In genomic region chr21:46633561-46633960, GRCh38 we compare ENCODE assay signal across 2 cellular contexts.
TF ChIP-seq lines count a peak whose summit lies in the region.

No MANE protein-coding gene starts in this region.

TF ChIP-seq in IMR-90, 13 proteins besides CTCF, POLR2A, EP300 and RAD21:
- TF ChIP-seq MAZ (IDR thresholded peaks at IDR 0.05; ENCODE audit: borderline replicate concordance, low read depth, low read length) (no peak), MAFK (IDR thresholded peaks at IDR 0.05; ENCODE audit: low read depth, low read length) (no peak), RFX5 (IDR thresholded peaks at IDR 0.05; ENCODE audit: low read depth, low read length) (no peak), CHD1 (IDR thresholded peaks at IDR 0.05; ENCODE audit: low read depth, low read length) (no peak), BHLHE40 (IDR thresholded peaks at IDR 0.05; ENCODE audit: low read depth, low read length) (no peak), CEBPB (IDR thresholded peaks at IDR 0.05; ENCODE audit: low read depth, low read length) (no peak), MXI1 (IDR thresholded peaks at IDR 0.05; ENCODE audit: borderline replicate concordance, low read depth, low read length) (no peak), USF2 (IDR thresholded peaks at IDR 0.05; ENCODE audit: low read depth, low read length) (no peak), ELK1 (IDR thresholded peaks at IDR 0.05; ENCODE audit: borderline replicate concordance, low read depth, low read length) (no peak), SMC3 (IDR thresholded peaks at IDR 0.05; ENCODE audit: low read depth, low read length) (no peak), NFE2L2 (IDR thresholded peaks at IDR 0.05; ENCODE audit: low read depth, low read length) (no peak)

TF ChIP-seq in K562, 482 proteins besides CTCF, POLR2A, EP300 and RAD21:
- TF ChIP-seq EP400 (IDR thresholded peaks at IDR 0.05) (no peak), FOXA3 (CRISPR knock-in tag; conservative IDR thresholded peaks at IDR 0.05 in 1 of 2, IDR thresholded peaks at IDR 0.05 in 1 of 2) (no peak), ZFP1 (CRISPR knock-in tag; IDR thresholded peaks at IDR 0.05) (no peak), MXI1 (IDR thresholded peaks at IDR 0.05; ENCODE audit: low read depth, low read length) (no peak), SMAD1 (IDR thresholded peaks at IDR 0.05; ENCODE audit: low read depth, low read length, partially characterized antibody) (no peak), ASH1L (IDR thresholded peaks at IDR 0.05; ENCODE audit: borderline replicate concordance, low read depth, partially characterized antibody) (no peak), ZNF696 (CRISPR knock-in tag; conservative IDR thresholded peaks at IDR 0.05) (no peak), ZBTB12 (CRISPR knock-in tag; IDR thresholded peaks at IDR 0.05) (no peak), CBX8 (IDR thresholded peaks at IDR 0.05; ENCODE audit: borderline replicate concordance, extremely low read depth, low read depth, low read length, poor library complexity, severe bottlenecking) (no peak), ZNF518B (CRISPR knock-in tag; IDR thresholded peaks at IDR 0.05) (no peak), ZFX (CRISPR knock-in tag; IDR thresholded peaks at IDR 0.05) (no peak), SOX6 (IDR thresholded peaks at IDR 0.05) (no peak), NR1H2 (CRISPR knock-in tag; IDR thresholded peaks at IDR 0.05) (no peak), ZKSCAN3 (CRISPR knock-in tag; IDR thresholded peaks at IDR 0.05) (no peak), ZNF347 (CRISPR knock-in tag; IDR thresholded peaks at IDR 0.05; ENCODE audit: low read depth) (no peak), RHOXF2B (CRISPR knock-in tag; conservative IDR thresholded peaks at IDR 0.05) (no peak), DMBX1 (CRISPR knock-in tag; IDR thresholded peaks at IDR 0.05; ENCODE audit: borderline replicate concordance) (no peak)
